17 cellular contexts compared by ENCODE assay signal in the genomic region with DNA sequence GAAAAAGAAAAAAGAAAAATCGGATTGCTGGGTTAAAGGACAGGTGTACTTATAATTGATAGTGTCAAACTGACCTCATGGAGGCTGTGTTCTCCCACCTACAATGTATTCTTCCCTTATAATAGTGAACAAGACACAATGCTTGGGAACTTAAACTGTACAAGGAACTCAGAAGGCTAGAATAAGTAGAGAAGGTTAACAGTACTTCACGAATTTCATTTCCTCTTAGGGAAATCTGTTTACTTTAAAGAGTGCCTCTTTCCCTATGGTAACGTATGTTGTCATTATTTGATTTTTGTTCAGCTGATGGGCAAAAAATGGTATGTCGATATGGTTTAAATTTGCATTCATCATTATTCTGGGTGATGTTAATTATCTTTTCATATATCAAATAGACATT.
"Had no signal": no experiment of that assay in that cellular context is flagged by ENCODE, and none has a peak within 500 bp of the region (broad histone marks: within the 10 kb centered on the region; RNA-seq: fewer than 3 reads in every experiment).

No MANE protein-coding gene starts in this region.

- H2AFZ ChIP-seq: neural progenitor cell had no signal

- H3K36me3 ChIP-seq: heart right ventricle, left ventricle myocardium inferior, neural progenitor cell, pancreas, thoracic aorta had no signal

- H3K27me3 Mint-ChIP-seq: stimulated activated naive CD8-positive, alpha-beta T cell treated with anti-CD3 and anti-CD28 coated beads, Interleukin-15, amount 100 ng/mL, for 72 hours had no signal

- H3K9me3 Mint-ChIP-seq: neural progenitor cell; stimulated activated naive CD8-positive, alpha-beta T cell treated with anti-CD3 and anti-CD28 coated beads, Interleukin-15, amount 100 ng/mL, for 72 hours had no signal

- ATAC-seq: activated CD8-positive, alpha-beta T cell treated with anti-CD3 and anti-CD28 coated beads, Interleukin-2, amount 10 ng/mL, durations not matched to agents 7 days and 5 days; heart right ventricle; stimulated activated naive CD8-positive, alpha-beta T cell treated with anti-CD3 and anti-CD28 coated beads, Interleukin-15, amount 100 ng/mL, for 72 hours had no signal

- FAIRE-seq: frontal cortex, pancreas, urothelium cell line had no signal

- H3K27me3 ChIP-seq: pancreas had no signal

- H3K36me3 Mint-ChIP-seq: neural progenitor cell had no signal

- H3K9me3 ChIP-seq: heart right ventricle, left ventricle myocardium inferior, pancreas, thoracic aorta had no signal

- H3K4me3 Mint-ChIP-seq: activated CD8-positive, alpha-beta T cell treated with anti-CD3 and anti-CD28 coated beads, Interleukin-2, amount 10 ng/mL, durations not matched to agents 7 days and 5 days; neural progenitor cell; stimulated activated naive CD8-positive, alpha-beta T cell treated with anti-CD3 and anti-CD28 coated beads, Interleukin-15, amount 100 ng/mL, for 72 hours had no signal

- H3K9ac ChIP-seq: neural progenitor cell had no signal

- DNase-seq: activated CD4-positive, alpha-beta T cell treated with anti-CD3 and anti-CD28 coated beads for 48 hours; activated CD8-positive, alpha-beta T cell treated with anti-CD3 and anti-CD28 coated beads, Interleukin-2, amount 10 ng/mL, durations not matched to agents 7 days and 5 days; activated naive CD4-positive, alpha-beta T cell treated with Interleukin-2 at 50 U/mL for 16 hours; effector CD8-positive, alpha-beta T cell; heart right ventricle; islet precursor cell; left ventricle myocardium inferior; mesendoderm; pancreas; stimulated activated CD4-positive, alpha-beta T cell treated with anti-CD3 and anti-CD28 coated beads, Interleukin-4, amount 100 ng/mL, for 24 hours; stimulated activated naive CD8-positive, alpha-beta T cell treated with anti-CD3 and anti-CD28 coated beads, Interleukin-15, amount 100 ng/mL, for 72 hours; T1000 had no signal

- H3K4me3 ChIP-seq: coronary artery, heart right ventricle, left ventricle myocardium inferior, neural progenitor cell, pancreas, thoracic aorta had no signal

- H3K27ac ChIP-seq: coronary artery, heart right ventricle, left ventricle myocardium inferior, neural progenitor cell, pancreas, thoracic aorta had no signal

- H3K4me1 ChIP-seq: pancreas had no signal

- H3K4me2 ChIP-seq: neural progenitor cell had no signal

- H3K4me1 Mint-ChIP-seq: stimulated activated naive CD8-positive, alpha-beta T cell treated with anti-CD3 and anti-CD28 coated beads, Interleukin-15, amount 100 ng/mL, for 72 hours had no signal

- H3K27ac Mint-ChIP-seq: activated CD8-positive, alpha-beta T cell treated with anti-CD3 and anti-CD28 coated beads, Interleukin-2, amount 10 ng/mL, durations not matched to agents 7 days and 5 days; neural progenitor cell; stimulated activated naive CD8-positive, alpha-beta T cell treated with anti-CD3 and anti-CD28 coated beads, Interleukin-15, amount 100 ng/mL, for 72 hours had no signal
